In the genomic region with DNA sequence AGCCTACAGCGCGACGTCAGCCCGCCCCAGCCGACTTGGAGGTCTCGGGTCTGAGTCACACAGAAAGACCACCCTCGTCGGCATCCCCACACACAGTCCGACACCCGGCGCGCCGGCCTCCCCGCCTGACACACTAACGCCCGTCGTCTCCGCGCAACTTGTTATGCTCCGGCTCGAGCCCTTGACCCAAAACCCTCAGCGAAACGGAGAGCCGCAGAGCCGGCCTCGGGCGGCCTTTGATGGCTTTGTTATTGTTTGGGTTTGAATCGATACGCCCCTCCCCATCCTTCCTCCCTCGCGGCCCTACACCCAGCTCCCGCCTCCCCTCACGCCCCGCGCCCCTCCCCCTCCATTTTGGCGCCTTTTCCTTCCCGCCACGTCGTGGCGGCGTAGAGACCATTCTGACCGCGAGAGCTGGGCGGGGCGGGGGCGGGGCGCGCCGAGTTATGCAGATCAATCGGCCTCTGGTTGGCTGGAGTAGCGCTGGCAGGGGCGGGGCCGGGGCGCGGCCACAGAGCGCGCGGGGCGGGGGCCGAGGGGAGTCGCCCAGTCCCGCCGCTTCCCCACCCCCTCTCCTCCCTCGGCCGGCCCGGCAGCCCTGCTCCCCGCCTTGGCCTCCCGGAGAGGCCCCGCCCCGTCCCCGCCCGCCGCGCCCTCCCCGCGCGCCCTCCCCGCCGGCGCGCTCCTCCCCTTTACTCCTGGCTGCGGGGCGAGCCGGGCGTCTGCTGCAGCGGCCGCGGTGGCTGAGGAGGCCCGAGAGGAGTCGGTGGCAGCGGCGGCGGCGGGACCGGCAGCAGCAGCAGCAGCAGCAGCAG, we compare ENCODE assay signal across 1 cellular context.
A peak's percentile ranks its signal among the peaks of the same experiment; 100 is the strongest.
TF ChIP-seq lines count a peak whose summit lies in the region.

A gene (plus strand): TSS at position 695 of the 815 bp plus-strand sequence. CDS start 424 bp downstream, outside the sequence.

TF ChIP-seq in HepG2, 621 proteins besides CTCF, POLR2A, EP300 and RAD21 (continued from another document and continues in another):
- TF ChIP-seq, protein P1, sequence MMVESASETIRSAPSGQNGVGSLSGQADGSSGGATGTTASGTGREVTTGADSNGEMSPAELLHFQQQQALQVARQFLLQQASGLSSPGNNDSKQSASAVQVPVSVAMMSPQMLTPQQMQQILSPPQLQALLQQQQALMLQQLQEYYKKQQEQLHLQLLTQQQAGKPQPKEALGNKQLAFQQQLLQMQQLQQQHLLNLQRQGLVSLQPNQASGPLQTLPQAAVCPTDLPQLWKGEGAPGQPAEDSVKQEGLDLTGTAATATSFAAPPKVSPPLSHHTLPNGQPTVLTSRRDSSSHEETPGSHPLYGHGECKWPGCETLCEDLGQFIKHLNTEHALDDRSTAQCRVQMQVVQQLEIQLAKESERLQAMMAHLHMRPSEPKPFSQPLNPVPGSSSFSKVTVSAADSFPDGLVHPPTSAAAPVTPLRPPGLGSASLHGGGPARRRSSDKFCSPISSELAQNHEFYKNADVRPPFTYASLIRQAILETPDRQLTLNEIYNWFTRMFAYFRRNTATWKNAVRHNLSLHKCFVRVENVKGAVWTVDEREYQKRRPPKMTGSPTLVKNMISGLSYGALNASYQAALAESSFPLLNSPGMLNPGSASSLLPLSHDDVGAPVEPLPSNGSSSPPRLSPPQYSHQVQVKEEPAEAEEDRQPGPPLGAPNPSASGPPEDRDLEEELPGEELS (CRISPR knock-in tag; IDR thresholded peaks at IDR 0.05): peak; percentile 89
- TF ChIP-seq ZFP36L2 (CRISPR knock-in tag; IDR thresholded peaks at IDR 0.05) (no peak), ZSCAN21 (CRISPR knock-in tag; IDR thresholded peaks at IDR 0.05; ENCODE audit: borderline replicate concordance) (0 out of 2 replicates have a peak, but pooled peaks have one; percentile 31), KAT8 (CRISPR knock-in tag; IDR thresholded peaks at IDR 0.05) (peak; percentile 73), ZNF343 (CRISPR knock-in tag; IDR thresholded peaks at IDR 0.05) (no peak), U2AF2 (IDR thresholded peaks at IDR 0.05; ENCODE audit: low read depth, low read length) (no peak), ZNF17 (CRISPR knock-in tag; IDR thresholded peaks at IDR 0.05) (no peak; the same call in 1 of the 2 replicates), ZNF598 (CRISPR knock-in tag; IDR thresholded peaks at IDR 0.05; ENCODE audit: borderline replicate concordance) (0 out of 2 replicates have a peak, but pooled peaks have one; percentile 44), ZSCAN20 (CRISPR knock-in tag; IDR thresholded peaks at IDR 0.05; ENCODE audit: borderline replicate concordance) (no peak; the same call in none of the 2 replicates), ZNF777 (CRISPR knock-in tag; IDR thresholded peaks at IDR 0.05) (peak; percentile 57; the same call in 1 of the 2 replicates), POLR2AphosphoS5 (IDR thresholded peaks at IDR 0.05; ENCODE audit: low read depth, low read length) (peak; percentile 85), ARNT (IDR thresholded peaks at IDR 0.05) (no peak), ZNF160 (CRISPR knock-in tag; IDR thresholded peaks at IDR 0.05) (peak; percentile 63), HMG20A (CRISPR knock-in tag; IDR thresholded peaks at IDR 0.05; ENCODE audit: borderline replicate concordance) (peak; percentile 78), NFATC3 (CRISPR knock-in tag; IDR thresholded peaks at IDR 0.05) (no peak), TBX2 (CRISPR knock-in tag; IDR thresholded peaks at IDR 0.05; ENCODE audit: borderline replicate concordance) (peak; percentile 96), ZNF556 (CRISPR knock-in tag; IDR thresholded peaks at IDR 0.05; ENCODE audit: borderline replicate concordance) (peak; percentile 24; the same call in 1 of the 2 replicates), ZNF557 (CRISPR knock-in tag; IDR thresholded peaks at IDR 0.05) (peak; percentile 84; the same call in 1 of the 2 replicates), ZNF263 (CRISPR knock-in tag; IDR thresholded peaks at IDR 0.05) (peak; percentile 77; the same call in 1 of the 2 replicates), KDM5A (IDR thresholded peaks at IDR 0.05; ENCODE audit: borderline replicate concordance, low read length) (no peak)
- TF ChIP-seq, protein P2, sequence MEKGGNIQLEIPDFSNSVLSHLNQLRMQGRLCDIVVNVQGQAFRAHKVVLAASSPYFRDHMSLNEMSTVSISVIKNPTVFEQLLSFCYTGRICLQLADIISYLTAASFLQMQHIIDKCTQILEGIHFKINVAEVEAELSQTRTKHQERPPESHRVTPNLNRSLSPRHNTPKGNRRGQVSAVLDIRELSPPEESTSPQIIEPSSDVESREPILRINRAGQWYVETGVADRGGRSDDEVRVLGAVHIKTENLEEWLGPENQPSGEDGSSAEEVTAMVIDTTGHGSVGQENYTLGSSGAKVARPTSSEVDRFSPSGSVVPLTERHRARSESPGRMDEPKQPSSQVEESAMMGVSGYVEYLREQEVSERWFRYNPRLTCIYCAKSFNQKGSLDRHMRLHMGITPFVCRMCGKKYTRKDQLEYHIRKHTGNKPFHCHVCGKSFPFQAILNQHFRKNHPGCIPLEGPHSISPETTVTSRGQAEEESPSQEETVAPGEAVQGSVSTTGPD (CRISPR knock-in tag; IDR thresholded peaks at IDR 0.05): peak; percentile 61; the same call in 1 of the 2 replicates
- TF ChIP-seq, protein P3, sequence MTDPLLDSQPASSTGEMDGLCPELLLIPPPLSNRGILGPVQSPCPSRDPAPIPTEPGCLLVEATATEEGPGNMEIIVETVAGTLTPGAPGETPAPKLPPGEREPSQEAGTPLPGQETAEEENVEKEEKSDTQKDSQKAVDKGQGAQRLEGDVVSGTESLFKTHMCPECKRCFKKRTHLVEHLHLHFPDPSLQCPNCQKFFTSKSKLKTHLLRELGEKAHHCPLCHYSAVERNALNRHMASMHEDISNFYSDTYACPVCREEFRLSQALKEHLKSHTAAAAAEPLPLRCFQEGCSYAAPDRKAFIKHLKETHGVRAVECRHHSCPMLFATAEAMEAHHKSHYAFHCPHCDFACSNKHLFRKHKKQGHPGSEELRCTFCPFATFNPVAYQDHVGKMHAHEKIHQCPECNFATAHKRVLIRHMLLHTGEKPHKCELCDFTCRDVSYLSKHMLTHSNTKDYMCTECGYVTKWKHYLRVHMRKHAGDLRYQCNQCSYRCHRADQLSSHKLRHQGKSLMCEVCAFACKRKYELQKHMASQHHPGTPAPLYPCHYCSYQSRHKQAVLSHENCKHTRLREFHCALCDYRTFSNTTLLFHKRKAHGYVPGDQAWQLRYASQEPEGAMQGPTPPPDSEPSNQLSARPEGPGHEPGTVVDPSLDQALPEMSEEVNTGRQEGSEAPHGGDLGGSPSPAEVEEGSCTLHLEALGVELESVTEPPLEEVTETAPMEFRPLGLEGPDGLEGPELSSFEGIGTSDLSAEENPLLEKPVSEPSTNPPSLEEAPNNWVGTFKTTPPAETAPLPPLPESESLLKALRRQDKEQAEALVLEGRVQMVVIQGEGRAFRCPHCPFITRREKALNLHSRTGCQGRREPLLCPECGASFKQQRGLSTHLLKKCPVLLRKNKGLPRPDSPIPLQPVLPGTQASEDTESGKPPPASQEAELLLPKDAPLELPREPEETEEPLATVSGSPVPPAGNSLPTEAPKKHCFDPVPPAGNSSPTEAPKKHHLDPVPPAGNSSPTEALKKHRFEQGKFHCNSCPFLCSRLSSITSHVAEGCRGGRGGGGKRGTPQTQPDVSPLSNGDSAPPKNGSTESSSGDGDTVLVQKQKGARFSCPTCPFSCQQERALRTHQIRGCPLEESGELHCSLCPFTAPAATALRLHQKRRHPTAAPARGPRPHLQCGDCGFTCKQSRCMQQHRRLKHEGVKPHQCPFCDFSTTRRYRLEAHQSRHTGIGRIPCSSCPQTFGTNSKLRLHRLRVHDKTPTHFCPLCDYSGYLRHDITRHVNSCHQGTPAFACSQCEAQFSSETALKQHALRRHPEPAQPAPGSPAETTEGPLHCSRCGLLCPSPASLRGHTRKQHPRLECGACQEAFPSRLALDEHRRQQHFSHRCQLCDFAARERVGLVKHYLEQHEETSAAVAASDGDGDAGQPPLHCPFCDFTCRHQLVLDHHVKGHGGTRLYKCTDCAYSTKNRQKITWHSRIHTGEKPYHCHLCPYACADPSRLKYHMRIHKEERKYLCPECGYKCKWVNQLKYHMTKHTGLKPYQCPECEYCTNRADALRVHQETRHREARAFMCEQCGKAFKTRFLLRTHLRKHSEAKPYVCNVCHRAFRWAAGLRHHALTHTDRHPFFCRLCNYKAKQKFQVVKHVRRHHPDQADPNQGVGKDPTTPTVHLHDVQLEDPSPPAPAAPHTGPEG (CRISPR knock-in tag; IDR thresholded peaks at IDR 0.05): peak; percentile 88
- TF ChIP-seq, protein P4, sequence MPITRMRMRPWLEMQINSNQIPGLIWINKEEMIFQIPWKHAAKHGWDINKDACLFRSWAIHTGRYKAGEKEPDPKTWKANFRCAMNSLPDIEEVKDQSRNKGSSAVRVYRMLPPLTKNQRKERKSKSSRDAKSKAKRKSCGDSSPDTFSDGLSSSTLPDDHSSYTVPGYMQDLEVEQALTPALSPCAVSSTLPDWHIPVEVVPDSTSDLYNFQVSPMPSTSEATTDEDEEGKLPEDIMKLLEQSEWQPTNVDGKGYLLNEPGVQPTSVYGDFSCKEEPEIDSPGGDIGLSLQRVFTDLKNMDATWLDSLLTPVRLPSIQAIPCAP (CRISPR knock-in tag; IDR thresholded peaks at IDR 0.05; ENCODE audit: low read depth): 0 out of 2 replicates have a peak, but pooled peaks have one; percentile 31
- TF ChIP-seq, protein P5, sequence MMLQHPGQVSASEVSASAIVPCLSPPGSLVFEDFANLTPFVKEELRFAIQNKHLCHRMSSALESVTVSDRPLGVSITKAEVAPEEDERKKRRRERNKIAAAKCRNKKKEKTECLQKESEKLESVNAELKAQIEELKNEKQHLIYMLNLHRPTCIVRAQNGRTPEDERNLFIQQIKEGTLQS (CRISPR knock-in tag; IDR thresholded peaks at IDR 0.05): no peak
- TF ChIP-seq, protein P6, sequence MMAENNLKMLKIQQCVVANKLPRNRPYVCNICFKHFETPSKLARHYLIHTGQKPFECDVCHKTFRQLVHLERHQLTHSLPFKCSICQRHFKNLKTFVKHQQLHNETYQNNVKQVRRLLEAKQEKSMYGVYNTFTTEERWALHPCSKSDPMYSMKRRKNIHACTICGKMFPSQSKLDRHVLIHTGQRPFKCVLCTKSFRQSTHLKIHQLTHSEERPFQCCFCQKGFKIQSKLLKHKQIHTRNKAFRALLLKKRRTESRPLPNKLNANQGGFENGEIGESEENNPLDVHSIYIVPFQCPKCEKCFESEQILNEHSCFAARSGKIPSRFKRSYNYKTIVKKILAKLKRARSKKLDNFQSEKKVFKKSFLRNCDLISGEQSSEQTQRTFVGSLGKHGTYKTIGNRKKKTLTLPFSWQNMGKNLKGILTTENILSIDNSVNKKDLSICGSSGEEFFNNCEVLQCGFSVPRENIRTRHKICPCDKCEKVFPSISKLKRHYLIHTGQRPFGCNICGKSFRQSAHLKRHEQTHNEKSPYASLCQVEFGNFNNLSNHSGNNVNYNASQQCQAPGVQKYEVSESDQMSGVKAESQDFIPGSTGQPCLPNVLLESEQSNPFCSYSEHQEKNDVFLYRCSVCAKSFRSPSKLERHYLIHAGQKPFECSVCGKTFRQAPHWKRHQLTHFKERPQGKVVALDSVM (CRISPR knock-in tag; IDR thresholded peaks at IDR 0.05): peak; percentile 45; the same call in 1 of the 2 replicates
- TF ChIP-seq, protein P7, sequence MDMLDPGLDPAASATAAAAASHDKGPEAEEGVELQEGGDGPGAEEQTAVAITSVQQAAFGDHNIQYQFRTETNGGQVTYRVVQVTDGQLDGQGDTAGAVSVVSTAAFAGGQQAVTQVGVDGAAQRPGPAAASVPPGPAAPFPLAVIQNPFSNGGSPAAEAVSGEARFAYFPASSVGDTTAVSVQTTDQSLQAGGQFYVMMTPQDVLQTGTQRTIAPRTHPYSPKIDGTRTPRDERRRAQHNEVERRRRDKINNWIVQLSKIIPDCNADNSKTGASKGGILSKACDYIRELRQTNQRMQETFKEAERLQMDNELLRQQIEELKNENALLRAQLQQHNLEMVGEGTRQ (IDR thresholded peaks at IDR 0.05; ENCODE audit: low read depth, low read length): no peak
- TF ChIP-seq, protein P7 (CRISPR knock-in tag; IDR thresholded peaks at IDR 0.05; ENCODE audit: borderline replicate concordance): peak; percentile 20; the same call in 1 of the 2 replicates
- TF ChIP-seq, protein P8, sequence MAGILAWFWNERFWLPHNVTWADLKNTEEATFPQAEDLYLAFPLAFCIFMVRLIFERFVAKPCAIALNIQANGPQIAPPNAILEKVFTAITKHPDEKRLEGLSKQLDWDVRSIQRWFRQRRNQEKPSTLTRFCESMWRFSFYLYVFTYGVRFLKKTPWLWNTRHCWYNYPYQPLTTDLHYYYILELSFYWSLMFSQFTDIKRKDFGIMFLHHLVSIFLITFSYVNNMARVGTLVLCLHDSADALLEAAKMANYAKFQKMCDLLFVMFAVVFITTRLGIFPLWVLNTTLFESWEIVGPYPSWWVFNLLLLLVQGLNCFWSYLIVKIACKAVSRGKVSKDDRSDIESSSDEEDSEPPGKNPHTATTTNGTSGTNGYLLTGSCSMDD (CRISPR knock-in tag; IDR thresholded peaks at IDR 0.05): no peak
- TF ChIP-seq, protein P9, sequence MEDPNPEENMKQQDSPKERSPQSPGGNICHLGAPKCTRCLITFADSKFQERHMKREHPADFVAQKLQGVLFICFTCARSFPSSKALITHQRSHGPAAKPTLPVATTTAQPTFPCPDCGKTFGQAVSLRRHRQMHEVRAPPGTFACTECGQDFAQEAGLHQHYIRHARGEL (CRISPR knock-in tag; IDR thresholded peaks at IDR 0.05): no peak
- TF ChIP-seq, protein P10, sequence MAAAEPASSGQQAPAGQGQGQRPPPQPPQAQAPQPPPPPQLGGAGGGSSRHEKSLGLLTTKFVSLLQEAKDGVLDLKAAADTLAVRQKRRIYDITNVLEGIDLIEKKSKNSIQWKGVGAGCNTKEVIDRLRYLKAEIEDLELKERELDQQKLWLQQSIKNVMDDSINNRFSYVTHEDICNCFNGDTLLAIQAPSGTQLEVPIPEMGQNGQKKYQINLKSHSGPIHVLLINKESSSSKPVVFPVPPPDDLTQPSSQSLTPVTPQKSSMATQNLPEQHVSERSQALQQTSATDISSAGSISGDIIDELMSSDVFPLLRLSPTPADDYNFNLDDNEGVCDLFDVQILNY (CRISPR knock-in tag; conservative IDR thresholded peaks at IDR 0.05): peak; percentile 97
- TF ChIP-seq, protein P11, sequence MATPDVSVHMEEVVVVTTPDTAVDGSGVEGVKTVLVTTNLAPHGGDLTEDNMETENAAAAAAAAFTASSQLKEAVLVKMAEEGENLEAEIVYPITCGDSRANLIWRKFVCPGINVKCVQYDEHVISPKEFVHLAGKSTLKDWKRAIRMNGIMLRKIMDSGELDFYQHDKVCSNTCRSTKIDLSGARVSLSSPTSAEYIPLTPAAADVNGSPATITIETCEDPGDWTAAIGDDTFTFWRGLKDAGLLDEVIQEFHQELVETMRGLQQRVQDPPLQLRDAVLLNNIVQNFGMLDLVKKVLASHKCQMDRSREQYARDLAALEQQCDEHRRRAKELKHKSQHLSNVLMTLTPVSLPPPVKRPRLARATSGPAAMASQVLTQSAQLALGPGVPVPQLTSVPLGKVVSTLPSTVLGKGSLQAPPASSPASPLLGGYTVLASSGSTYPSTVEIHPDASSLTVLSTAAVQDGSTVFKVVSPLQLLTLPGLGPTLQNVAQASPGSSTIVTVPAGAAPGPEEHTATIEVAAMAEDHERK (CRISPR knock-in tag; IDR thresholded peaks at IDR 0.05; ENCODE audit: low read depth): 0 out of 2 replicates have a peak, but pooled peaks have one; percentile 18
